14 cellular contexts compared by ENCODE assay signal in the genomic region with DNA sequence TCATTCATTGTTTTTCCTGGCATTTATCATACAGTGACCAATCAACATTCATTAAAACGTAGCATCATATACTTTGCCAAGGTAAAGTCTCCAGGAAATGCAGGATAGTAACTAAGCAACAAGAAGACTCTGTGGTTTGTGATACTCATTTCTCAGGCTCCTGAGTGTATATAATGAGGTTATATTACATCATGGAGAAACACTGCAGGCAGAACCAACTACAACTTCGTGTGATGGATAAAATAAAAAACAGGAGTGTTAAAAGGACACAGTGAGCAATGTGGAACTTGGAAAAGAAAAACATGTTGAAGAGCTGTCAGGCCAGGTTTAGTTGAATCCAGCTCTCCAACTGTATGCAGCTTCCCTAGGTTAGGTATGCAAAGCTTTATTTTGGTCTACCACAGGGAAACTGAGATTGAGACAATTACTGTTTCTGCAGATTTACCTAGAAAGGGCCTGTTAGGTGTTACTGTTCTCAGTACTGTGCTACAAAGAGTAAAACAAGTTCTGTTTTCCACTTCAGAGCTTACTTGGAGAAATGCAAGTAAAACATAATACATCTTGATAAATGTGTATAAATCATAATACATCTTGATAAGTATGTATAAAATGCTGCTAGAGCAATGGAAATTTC. TPM values are rescaled to one million over a fixed set of nuclear protein-coding genes. Genes with fewer than 3 reads are reported as not detected.
DNase-seq lines count a peak whose midpoint lies in the region; ATAC-seq and TF ChIP-seq lines count a peak whose summit lies in the region.
"Had no signal": no experiment of that assay in that cellular context is flagged by ENCODE, and none has a peak within 500 bp of the region (broad histone marks: within the 10 kb centered on the region; RNA-seq: fewer than 3 reads in every experiment).

No MANE protein-coding gene starts in this region.

- H3K4me1 Mint-ChIP-seq in natural killer cell treated with Interleukin-12 subunit alpha and Interleukin-12 subunit beta and Interleukin-15 and Interleukin-18, amount 100 ng/mL, for 72 hours (ENCODE audit: low read depth in 2 of 2) = peaks cover 24 to 26% of the 10 kb centered on the region in 2 donors
- H3K4me1 Mint-ChIP-seq in natural killer cell = peaks cover 27 to 40% of the 10 kb centered on the region in 2 donors

- no peak overlapping the region for H2AFZ ChIP-seq in mammary epithelial cell (ENCODE audit: low read depth, low read length)

- TF ChIP-seq CTCF in natural killer cell (IDR thresholded peaks at IDR 0.05) (no peak), mammary epithelial cell (conservative IDR thresholded peaks at IDR 0.05 in 1 of 2, IDR thresholded peaks at IDR 0.05 in 1 of 2; ENCODE audit: extremely low read depth in 1 of 2, insufficient read depth in 1 of 2, low read depth in 1 of 2, low read length in 2 of 2) (no peak), transverse colon (IDR thresholded peaks at IDR 0.05) (no peak), dorsolateral prefrontal cortex (IDR thresholded peaks at IDR 0.05 in 54 of 56, conservative IDR thresholded peaks at IDR 0.05 in 2 of 56; ENCODE audit: low read depth in 1 of 56, partially characterized antibody in 56 of 56) (no peak)

- H3K36me3 Mint-ChIP-seq in natural killer cell treated with Interleukin-12 subunit alpha and Interleukin-12 subunit beta and Interleukin-15 and Interleukin-18, amount 100 ng/mL, for 72 hours = peaks cover 5% of the 10 kb centered on the region
- no peaks in the 10 kb centered on the region for H3K36me3 Mint-ChIP-seq in natural killer cell

- no peak for TF ChIP-seq POLR2A in transverse colon (IDR thresholded peaks at IDR 0.05)

- H3K9ac ChIP-seq in mammary epithelial cell (ENCODE audit: insufficient read depth, low read length) = no peak overlapping the region

- H3K27ac Mint-ChIP-seq in natural killer cell treated with Interleukin-12 subunit alpha and Interleukin-12 subunit beta and Interleukin-15 and Interleukin-18, amount 100 ng/mL, for 72 hours = no peak overlapping the region
- no peak overlapping the region for H3K27ac Mint-ChIP-seq in natural killer cell

- H3K36me3 ChIP-seq in mammary epithelial cell (ENCODE audit: insufficient read depth, low read length) (no peaks in the 10 kb centered on the region), transverse colon (no peaks in the 10 kb centered on the region)
- H3K36me3 ChIP-seq: upper lobe of left lung had no signal

- peak overlapping the region; percentile 9 for H3K4me2 ChIP-seq in mammary epithelial cell (ENCODE audit: insufficient read depth, low read depth, low read length)

- WGBS in mammary epithelial cell (ENCODE audit: low coverage, missing lambda C conversion rate) = 34% methylated on average over 2 of the region's 2 CpGs
- 23 to 38% methylated on average over 2 of the region's 2 CpGs for WGBS in transverse colon (ENCODE audit: low coverage in 1 of 2), 2 donors

- peak; percentile 48 to 81 for ATAC-seq in natural killer cell treated with Interleukin-12 subunit alpha and Interleukin-12 subunit beta and Interleukin-15 and Interleukin-18, amount 100 ng/mL, for 72 hours
- ATAC-seq in natural killer cell (no peak), HG02588 (IDR thresholded peaks at IDR 0.05; ENCODE audit: unreplicated experiment) (no peak)

- H3K79me2 ChIP-seq in mammary epithelial cell (ENCODE audit: insufficient read depth, low read length) = peaks cover 76% of the 10 kb centered on the region

- no peaks in the 10 kb centered on the region for H3K9me3 Mint-ChIP-seq in natural killer cell treated with Interleukin-12 subunit alpha and Interleukin-12 subunit beta and Interleukin-15 and Interleukin-18, amount 100 ng/mL, for 72 hours
- H3K9me3 Mint-ChIP-seq in natural killer cell = no peaks in the 10 kb centered on the region

- H3K27ac ChIP-seq in mammary epithelial cell (ENCODE audit: insufficient read depth, low read depth, low read length) = peak overlapping the region; percentile 52
- H3K27ac ChIP-seq in transverse colon = peak overlapping the region in 3 of 4 donors; percentile 19 to 46 (median 45)
- H3K27ac ChIP-seq in dorsolateral prefrontal cortex = peak overlapping the region in 27 of 59 donors; percentile 4 to 68 (median 28)
- H3K27ac ChIP-seq: SK-N-MC, upper lobe of left lung had no signal

- peaks cover 22% of the 10 kb centered on the region for H3K4me1 ChIP-seq in mammary epithelial cell (ENCODE audit: insufficient read depth, low read length)
- H3K4me1 ChIP-seq in transverse colon = peaks cover 4 to 22% (median 10%) of the 10 kb centered on the region in 4 donors

- DNase-seq in natural killer cell treated with Interleukin-12 subunit alpha and Interleukin-12 subunit beta and Interleukin-15 and Interleukin-18, amount 100 ng/mL, for 72 hours (ENCODE audit: low spot score) = no peak
- DNase-seq in natural killer cell (no peak), HT1080 (ENCODE audit: low read depth) (peak; percentile 71), mammary epithelial cell (peak; percentile 80), transverse colon (no peak), dorsolateral prefrontal cortex (no peak), GM19240 (ENCODE audit: insufficient read length, low spot score) (no peak)
- DNase-seq: Caco-2; effector CD8-positive, alpha-beta T cell; occipital lobe; stimulated activated CD4-positive, alpha-beta T cell treated with anti-CD3 and anti-CD28 coated beads, Interleukin-4, amount 100 ng/mL, for 24 hours; upper lobe of left lung had no signal

- H3K9me3 ChIP-seq in mammary epithelial cell (replicated peaks; ENCODE audit: insufficient read depth, low read length) (no peaks in the 10 kb centered on the region), transverse colon (no peaks in the 10 kb centered on the region)
- H3K9me3 ChIP-seq: Caco-2, upper lobe of left lung had no signal

- H3K4me3 ChIP-seq in mammary epithelial cell (replicated peaks in 1 of 3; ENCODE audit: insufficient read depth in 1 of 3, low read depth in 2 of 3, low read length in 3 of 3) (no peak overlapping the region), transverse colon (no peak overlapping the region), dorsolateral prefrontal cortex (no peak overlapping the region)
- H3K4me3 ChIP-seq: SK-N-MC, upper lobe of left lung had no signal

- H3K27me3 ChIP-seq in mammary epithelial cell (ENCODE audit: insufficient read depth, low read length) = no peaks in the 10 kb centered on the region
- H3K27me3 ChIP-seq in transverse colon = no peaks in the 10 kb centered on the region
- no peaks in the 10 kb centered on the region for H3K27me3 ChIP-seq in dorsolateral prefrontal cortex
- H3K27me3 ChIP-seq: upper lobe of left lung had no signal

- peak overlapping the region; percentile 17 for H3K4me3 Mint-ChIP-seq in natural killer cell treated with Interleukin-12 subunit alpha and Interleukin-12 subunit beta and Interleukin-15 and Interleukin-18, amount 100 ng/mL, for 72 hours
- H3K4me3 Mint-ChIP-seq in natural killer cell = no peak overlapping the region

- dilution Hi-C loops in mammary epithelial cell (cut with HindIII; ENCODE audit: low sequenced_read_pairs) = no loop called here

- no peaks in the 10 kb centered on the region for H4K20me1 ChIP-seq in mammary epithelial cell (ENCODE audit: insufficient read depth, low read length)

- in situ Hi-C loops in mammary epithelial cell (cut with MboI; ENCODE audit: low sequenced_read_pairs in 2 of 2) = no loop called here
- in situ Hi-C loops in transverse colon (cut with MboI; ENCODE audit: low pct_ligation_motif_present in 1 of 4, low pct_unique_long_range_greater_than_20kb in 1 of 4, low sequenced_read_pairs in 3 of 4) = no loop called here

- no peaks in the 10 kb centered on the region for H3K27me3 Mint-ChIP-seq in natural killer cell treated with Interleukin-12 subunit alpha and Interleukin-12 subunit beta and Interleukin-15 and Interleukin-18, amount 100 ng/mL, for 72 hours
- H3K27me3 Mint-ChIP-seq in natural killer cell (ENCODE audit: low read depth in 2 of 2) = no peaks in the 10 kb centered on the region

- CTCF ChIA-PET in mammary epithelial cell (lab: Charles Lee; ENCODE audit: low non-redundant PET) = no interaction called here

- TF ChIP-seq EP300 in transverse colon (IDR thresholded peaks at IDR 0.05; ENCODE audit: low read depth) = no peak

- no TSS peak for BruUV-seq in mammary epithelial cell (replicated peaks; lab: Mats Ljungman, UMichigan)

- intact Hi-C loops in natural killer cell (cut with micrococcal nuclease) (no loop called here), mammary epithelial cell (cut with micrococcal nuclease) (no loop called here), transverse colon (cut with DNase I; ENCODE audit: low total_unique reads) (loop anchor here (10.0 kb wide), 1 partner anchor 1984 kb away; no protein-coding TSS in a partner anchor), dorsolateral prefrontal cortex (cut with DNase I) (no loop called here)

RNA-seq across cellular contexts. Expression of a gene that starts 7.8 kb away (rescaled TPM):
- total RNA-seq in natural killer cell treated with Interleukin-12 subunit alpha and Interleukin-12 subunit beta and Interleukin-15 and Interleukin-18, amount 100 ng/mL, for 72 hours = 10 to 100 TPM; 54.9 to 60.8 TPM
- total RNA-seq in natural killer cell = 10 to 100 TPM; 71.0 to 87.2 (median 74.3) TPM
- 65.3 and 80.4 TPM in 2 replicates for total RNA-seq in HT1080 (2014; rRNA removed; shearing (Covaris generic))
- 58.2 and 63.9 TPM in 2 replicates for polyA plus RNA-seq in HT1080 (2015; cell fraction: cytosol; rRNA removed)
- 40.0 and 42.3 TPM in 2 replicates for polyA plus RNA-seq in HT1080 (2015; cell fraction: nucleus; rRNA removed)
- total RNA-seq in mammary epithelial cell = 10 to 100 TPM; 32.0 to 62.3 TPM
- 55.5 TPM for polyA plus RNA-seq in mammary epithelial cell
- 68.1 TPM for polyA minus RNA-seq in mammary epithelial cell
- total RNA-seq in transverse colon = 10 to 100 TPM; 19.5 to 53.9 (median 41.4) TPM
- 100 to 1,000 TPM in 53 of 120 experiments, 10 to 100 TPM in 67; 62.3 to 136 (median 97.7) TPM for total RNA-seq in dorsolateral prefrontal cortex

Comparison
In these comparisons a context has a peak if more than half of its experiments do, and no peak if none do; other contexts are left out.
1. ATAC-seq: peak in natural killer cell treated with Interleukin-12 subunit alpha and Interleukin-12 subunit beta and Interleukin-15 and Interleukin-18, amount 100 ng/mL, for 72 hours (2 of 2); none in natural killer cell (0 of 3) and HG02588 (single experiment).
2. DNase-seq: peak in HT1080 (single experiment) and mammary epithelial cell (single experiment); none in natural killer cell treated with Interleukin-12 subunit alpha and Interleukin-12 subunit beta and Interleukin-15 and Interleukin-18, amount 100 ng/mL, for 72 hours (single experiment), natural killer cell (single experiment), transverse colon (single experiment), dorsolateral prefrontal cortex (0 of 10) and GM19240 (single experiment).